In the genomic region with DNA sequence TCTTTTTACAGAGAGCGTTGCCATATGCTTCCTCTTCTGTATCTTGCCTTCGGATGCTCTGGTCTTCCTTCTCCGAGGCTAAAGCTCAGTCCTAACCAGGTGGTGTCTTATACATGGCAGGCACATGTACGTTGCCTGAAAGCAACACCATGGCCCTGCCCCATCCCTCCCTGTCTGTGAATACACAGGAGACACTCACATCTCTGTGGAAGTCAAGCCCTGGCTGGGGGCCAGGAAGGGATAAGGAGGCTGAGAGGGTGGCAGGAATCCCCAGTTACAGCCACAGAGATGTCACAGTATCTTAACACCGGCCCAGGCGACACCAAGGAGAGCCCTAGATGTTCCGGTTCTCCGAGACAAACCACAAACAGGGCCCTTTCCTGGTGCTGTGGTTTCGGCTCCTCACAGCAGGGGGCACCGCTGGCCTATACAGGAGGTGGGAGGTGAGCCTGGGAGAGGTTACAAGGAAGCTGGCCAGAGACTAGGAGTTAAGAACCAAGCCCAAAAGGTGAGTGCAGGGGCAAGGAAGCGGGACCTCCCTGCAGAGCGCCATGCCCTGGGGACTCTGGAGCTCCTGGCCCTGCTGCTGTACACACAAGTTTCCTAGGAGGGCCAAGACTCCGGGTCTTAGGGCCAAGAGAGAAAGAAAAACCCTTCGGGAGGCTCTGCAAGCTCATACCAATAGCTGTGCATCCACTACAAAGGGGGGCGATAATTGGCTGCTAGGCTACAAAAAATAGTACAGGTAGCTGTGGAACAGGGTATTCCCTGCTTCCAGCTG, we compare ENCODE assay signal across 8 cellular contexts. TPM values are rescaled to one million over a fixed set of nuclear protein-coding genes. Genes with fewer than 3 reads are reported as not detected.
DNase-seq lines count a peak whose midpoint lies in the region; ATAC-seq, FAIRE-seq and TF ChIP-seq lines count a peak whose summit lies in the region.

No MANE protein-coding gene starts in this region.

- no peaks in the 10 kb centered on the region for H3K4me1 ChIP-seq in trophoblast cell (ENCODE audit: control insufficient read depth in 1 of 2, insufficient read depth in 2 of 2, low read length in 2 of 2)

- H4K12ac ChIP-seq in trophoblast cell (ENCODE audit: low read depth, low read length), result no peak overlapping the region

- H3K18ac ChIP-seq in trophoblast cell (ENCODE audit: low read length), result no peak overlapping the region

- H3K4ac ChIP-seq in trophoblast cell (ENCODE audit: low read depth, low read length), result no peak overlapping the region

- H2BK12ac ChIP-seq in trophoblast cell (ENCODE audit: low read length), result no peak overlapping the region

- H3K9me3 ChIP-seq in trophoblast cell (ENCODE audit: insufficient read depth, low read depth, low read length), result no peaks in the 10 kb centered on the region

- no peak overlapping the region for H4K8ac ChIP-seq in trophoblast cell (ENCODE audit: low read depth, low read length)

- no peak overlapping the region for H2AK5ac ChIP-seq in trophoblast cell (ENCODE audit: low read length)

- FAIRE-seq in frontal cortex (lab: Jason Lieb, UNC), result no peak

- H3K79me1 ChIP-seq in trophoblast cell (ENCODE audit: low read length), result no peaks in the 10 kb centered on the region

- H4K91ac ChIP-seq in trophoblast cell (ENCODE audit: low read depth, low read length), result no peak overlapping the region

- WGBS in trophoblast cell (ENCODE audit: extremely low coverage, insufficient coverage, insufficient read length), result no CpG with 5 or more reads among the region's 15 CpGs

- no peaks in the 10 kb centered on the region for H3K27me3 ChIP-seq in trophoblast cell (ENCODE audit: insufficient read depth, low read length)

- peak; percentile 79 for DNase-seq in ACHN
- DNase-seq in GM10266 (ENCODE audit: extremely low spot score), result peak; percentile 51
- peak; percentile 26 for DNase-seq in NCI-H2107 (lab: John Stamatoyannopoulos, UW)
- DNase-seq in activated T-cell treated with anti-CD3 and anti-CD28 coated beads for 48 hours (ENCODE audit: low read depth), result peak; percentile 20
- peak; percentile 30 to 56 for DNase-seq in frontal cortex (ENCODE audit: low spot score in 2 of 2)
- peak; percentile 33 to 69 for DNase-seq in trophoblast cell
- no peak for DNase-seq in GOT3 (lab: John Stamatoyannopoulos, UW)

- in situ Hi-C loops in ACHN (cut with HindIII; ENCODE audit: low pct_ligation_motif_present, low pct_unique_long_range_greater_than_20kb, low sequenced_read_pairs), result no loop called here

- H3K4me2 ChIP-seq in trophoblast cell (ENCODE audit: low read length), result no peak overlapping the region

- no peak overlapping the region for H3K23ac ChIP-seq in trophoblast cell (ENCODE audit: low read length)

- H2BK120ac ChIP-seq in trophoblast cell (ENCODE audit: insufficient read depth, low read length, poor library complexity), result no peak overlapping the region

- no peak overlapping the region for H3K9ac ChIP-seq in trophoblast cell (ENCODE audit: low read length)

- H3K14ac ChIP-seq in trophoblast cell (ENCODE audit: low read length), result no peak overlapping the region

- TF ChIP-seq CTCF in GM10266 (IDR thresholded peaks at IDR 0.05; ENCODE audit: control insufficient read depth, insufficient read depth, low read depth, missing control alignments), result peak; percentile 42

- no peaks in the 10 kb centered on the region for H3K36me3 ChIP-seq in trophoblast cell (ENCODE audit: control insufficient read depth in 1 of 2, insufficient read depth in 2 of 2, low read length in 2 of 2)

- H3K27ac ChIP-seq in trophoblast cell (ENCODE audit: low read depth, low read length), result no peak overlapping the region

- no peak for ATAC-seq in HG03097 (IDR thresholded peaks at IDR 0.05; ENCODE audit: low FRiP score, unreplicated experiment)

- no peak overlapping the region for H2BK5ac ChIP-seq in trophoblast cell (ENCODE audit: low read depth, low read length, poor library complexity)

- H2AFZ ChIP-seq in trophoblast cell (ENCODE audit: insufficient read depth, low read length, poor library complexity), result no peak overlapping the region

- no peaks in the 10 kb centered on the region for H3K79me2 ChIP-seq in trophoblast cell (ENCODE audit: control insufficient read depth, insufficient read depth, low read length, poor library complexity)

- no peak overlapping the region for H3K4me3 ChIP-seq in trophoblast cell (ENCODE audit: low read depth, low read length)

RNA-seq across cellular contexts. Expression of a gene that starts 41.7 kb away (rescaled TPM):
- total RNA-seq in frontal cortex, result under 0.01 TPM
- not detected in 2 replicates for polyA plus RNA-seq in trophoblast cell (2013)
